Comparison of ENCODE assay signal across 8 cellular contexts in the genomic region with DNA sequence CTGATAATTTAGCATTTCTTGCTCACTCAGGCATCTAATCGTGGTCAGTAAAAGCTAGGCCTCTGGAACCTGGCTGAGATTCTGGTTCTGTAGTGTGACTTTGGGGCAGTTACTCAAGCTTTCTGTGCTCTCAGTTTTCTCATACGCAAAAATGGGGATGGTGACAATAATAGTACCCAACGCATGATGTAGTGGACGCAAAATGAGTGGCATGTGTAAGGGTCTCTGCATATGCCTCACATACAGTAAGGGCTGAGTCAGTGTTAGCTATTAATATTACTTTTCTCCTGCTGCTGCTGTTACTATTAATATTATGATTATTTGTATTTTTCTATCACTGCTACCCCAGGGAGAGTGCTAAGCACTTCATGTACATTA. TPM values are rescaled to one million over a fixed set of nuclear protein-coding genes. Genes with fewer than 3 reads are reported as not detected.
DNase-seq lines count a peak whose midpoint lies in the region; FAIRE-seq lines count a peak whose summit lies in the region.

No MANE protein-coding gene starts in this region.

- peaks cover 9% of the 10 kb centered on the region for H3K9me3 Mint-ChIP-seq in activated CD4-positive, alpha-beta T cell treated with anti-CD3 and anti-CD28 coated beads, Interleukin-2, amount 10 ng/mL, durations not matched to agents 7 days and 5 days
- H3K9me3 Mint-ChIP-seq in activated T-helper 1 cell treated with anti-CD3 and anti-CD28 coated beads, Interleukin-12 subunit alpha, Interleukin-12 subunit beta, Interleukin-2, Interleukin-4 antibody, amounts not matched to agents 30 ng/mL and 10 ng/mL and 1 ng/mL, durations not matched to agents 14 hours and 24 hours and 36 hours, result peaks cover 13% of the 10 kb centered on the region
- peaks cover 3 to 11% (median 5%) of the 10 kb centered on the region in 6 donors for H3K9me3 Mint-ChIP-seq in immature natural killer cell

- no peak overlapping the region for H3K27ac ChIP-seq in thymus (ENCODE audit: low read depth)

- POLR2A ChIA-PET in activated CD4-positive, alpha-beta T cell treated with anti-CD3 and anti-CD28 coated beads, Interleukin-2, amount 10 ng/mL, durations not matched to agents 7 days and 5 days (lab: Charles Lee), result no interaction called here

- H3K36me3 Mint-ChIP-seq in activated CD4-positive, alpha-beta T cell treated with anti-CD3 and anti-CD28 coated beads, Interleukin-2, amount 10 ng/mL, durations not matched to agents 7 days and 5 days (ENCODE audit: low read depth), result peaks cover 16% of the 10 kb centered on the region
- H3K36me3 Mint-ChIP-seq in activated T-helper 1 cell treated with anti-CD3 and anti-CD28 coated beads, Interleukin-12 subunit alpha, Interleukin-12 subunit beta, Interleukin-2, Interleukin-4 antibody, amounts not matched to agents 30 ng/mL and 10 ng/mL and 1 ng/mL, durations not matched to agents 14 hours and 24 hours and 36 hours (ENCODE audit: low read depth), result peaks cover 6% of the 10 kb centered on the region
- H3K36me3 Mint-ChIP-seq in immature natural killer cell, result peaks cover 0 to 4% (median 0%) of the 10 kb centered on the region in 3 donors

- H3K9me3 ChIP-seq in thymus (ENCODE audit: control insufficient read depth), result peaks cover under 1% of the 10 kb centered on the region

- H3K27ac Mint-ChIP-seq in activated CD4-positive, alpha-beta T cell treated with anti-CD3 and anti-CD28 coated beads, Interleukin-2, amount 10 ng/mL, durations not matched to agents 7 days and 5 days, result peak overlapping the region; percentile 88
- peak overlapping the region; percentile 87 for H3K27ac Mint-ChIP-seq in activated T-helper 1 cell treated with anti-CD3 and anti-CD28 coated beads, Interleukin-12 subunit alpha, Interleukin-12 subunit beta, Interleukin-2, Interleukin-4 antibody, amounts not matched to agents 30 ng/mL and 10 ng/mL and 1 ng/mL, durations not matched to agents 14 hours and 24 hours and 36 hours
- H3K27ac Mint-ChIP-seq in immature natural killer cell, result peak overlapping the region in 4 of 6 donors; percentile 4 to 86 (median 50)

- peaks cover 7% of the 10 kb centered on the region for H3K4me1 ChIP-seq in thymus (ENCODE audit: control insufficient read depth, insufficient read depth, low read length)

- H3K4me1 Mint-ChIP-seq in activated CD4-positive, alpha-beta T cell treated with anti-CD3 and anti-CD28 coated beads, Interleukin-2, amount 10 ng/mL, durations not matched to agents 7 days and 5 days, result peaks cover 27% of the 10 kb centered on the region
- peaks cover 27% of the 10 kb centered on the region for H3K4me1 Mint-ChIP-seq in activated T-helper 1 cell treated with anti-CD3 and anti-CD28 coated beads, Interleukin-12 subunit alpha, Interleukin-12 subunit beta, Interleukin-2, Interleukin-4 antibody, amounts not matched to agents 30 ng/mL and 10 ng/mL and 1 ng/mL, durations not matched to agents 14 hours and 24 hours and 36 hours (ENCODE audit: low read depth)
- peaks cover 13 to 18% of the 10 kb centered on the region in 2 donors for H3K4me1 Mint-ChIP-seq in immature natural killer cell

- H3K27me3 Mint-ChIP-seq in activated CD4-positive, alpha-beta T cell treated with anti-CD3 and anti-CD28 coated beads, Interleukin-2, amount 10 ng/mL, durations not matched to agents 7 days and 5 days, result no peaks in the 10 kb centered on the region
- no peaks in the 10 kb centered on the region for H3K27me3 Mint-ChIP-seq in activated T-helper 1 cell treated with anti-CD3 and anti-CD28 coated beads, Interleukin-12 subunit alpha, Interleukin-12 subunit beta, Interleukin-2, Interleukin-4 antibody, amounts not matched to agents 30 ng/mL and 10 ng/mL and 1 ng/mL, durations not matched to agents 14 hours and 24 hours and 36 hours (ENCODE audit: insufficient read depth)
- peaks cover 0 to 8% (median 2%) of the 10 kb centered on the region in 3 donors for H3K27me3 Mint-ChIP-seq in immature natural killer cell (ENCODE audit: low read depth in 3 of 3)

- 5% methylated on average over 4 of the region's 4 CpGs for WGBS in thymus

- H3K4me3 Mint-ChIP-seq in activated CD4-positive, alpha-beta T cell treated with anti-CD3 and anti-CD28 coated beads, Interleukin-2, amount 10 ng/mL, durations not matched to agents 7 days and 5 days, result peak overlapping the region; percentile 91
- peak overlapping the region; percentile 86 for H3K4me3 Mint-ChIP-seq in activated T-helper 1 cell treated with anti-CD3 and anti-CD28 coated beads, Interleukin-12 subunit alpha, Interleukin-12 subunit beta, Interleukin-2, Interleukin-4 antibody, amounts not matched to agents 30 ng/mL and 10 ng/mL and 1 ng/mL, durations not matched to agents 14 hours and 24 hours and 36 hours
- H3K4me3 Mint-ChIP-seq in immature natural killer cell, result peak overlapping the region; percentile 88 to 94 (median 92)

- no peaks in the 10 kb centered on the region for H3K27me3 ChIP-seq in thymus (ENCODE audit: control insufficient read depth, insufficient read depth)

- peak overlapping the region; percentile 82 for H3K4me3 ChIP-seq in thymus (ENCODE audit: low read length)

- CTCF ChIA-PET in activated CD4-positive, alpha-beta T cell treated with anti-CD3 and anti-CD28 coated beads, Interleukin-2, amount 10 ng/mL, durations not matched to agents 7 days and 5 days (lab: Charles Lee), result interaction anchor here (1.2 to 1.8 kb wide), 5 partner anchors 9 to 109 kb away, joined by 4 to 16 read pairs (median 5); no protein-coding TSS in a partner anchor

- no peak for FAIRE-seq in GM19239 (lab: Jason Lieb, UNC)

- peaks cover 4% of the 10 kb centered on the region for H3K36me3 ChIP-seq in thymus (ENCODE audit: control insufficient read depth, insufficient read depth)

- intact Hi-C loops in activated T-helper 1 cell treated with anti-CD3 and anti-CD28 coated beads, Interleukin-12 subunit alpha, Interleukin-12 subunit beta, Interleukin-2, Interleukin-4 antibody, amounts not matched to agents 30 ng/mL and 10 ng/mL and 1 ng/mL, durations not matched to agents 14 hours and 24 hours and 36 hours (cut with micrococcal nuclease), result loop anchor here (5.0 to 10.0 kb wide), 4 partner anchors 177 to 1986 kb away; a partner anchor contains a TSS

- no peak for DNase-seq in activated CD4-positive, alpha-beta T cell treated with anti-CD3 and anti-CD28 coated beads, Interleukin-2, amount 10 ng/mL, durations not matched to agents 7 days and 5 days
- no peak for DNase-seq in activated CD4-positive, alpha-beta T cell treated with anti-CD3 and anti-CD28 coated beads, Interleukin-2, amount 50 U/mL, for 48 hours
- no peak for DNase-seq in activated T-helper 1 cell treated with anti-CD3 and anti-CD28 coated beads, Interleukin-12 subunit alpha, Interleukin-12 subunit beta, Interleukin-2, Interleukin-4 antibody, amounts not matched to agents 30 ng/mL and 10 ng/mL and 1 ng/mL, durations not matched to agents 14 hours and 24 hours and 36 hours (ENCODE audit: low spot score)
- DNase-seq in immature natural killer cell, result no peak
- DNase-seq in GM19239 (ENCODE audit: insufficient read length, low spot score), result no peak
- no peak for DNase-seq in NCI-H1105 treated with DMSO at 0.1 percent for 48 hours (lab: John Stamatoyannopoulos, UW)
- DNase-seq in T1000 (lab: John Stamatoyannopoulos, UW), result no peak

RNA-seq across cellular contexts. Expression of a gene that starts 0.7 kb away (rescaled TPM):
- total RNA-seq in activated CD4-positive, alpha-beta T cell treated with anti-CD3 and anti-CD28 coated beads, Interleukin-2, amount 10 ng/mL, durations not matched to agents 7 days and 5 days, result 10 to 100 TPM; 28.8 to 28.9 TPM
- total RNA-seq in activated T-helper 1 cell treated with anti-CD3 and anti-CD28 coated beads, Interleukin-12 subunit alpha, Interleukin-12 subunit beta, Interleukin-2, Interleukin-4 antibody, amounts not matched to agents 30 ng/mL and 10 ng/mL and 1 ng/mL, durations not matched to agents 14 hours and 24 hours and 36 hours, result 39.6 and 40.1 TPM in 2 replicates
- 1 to 10 TPM; 1.0 to 2.2 (median 2.0) TPM for polyA plus RNA-seq in immature natural killer cell
- polyA plus RNA-seq in thymus, result 1.8 TPM

RNA-seq across cellular contexts. Expression of a gene that starts 17.5 kb away (rescaled TPM):
- total RNA-seq in activated CD4-positive, alpha-beta T cell treated with anti-CD3 and anti-CD28 coated beads, Interleukin-2, amount 10 ng/mL, durations not matched to agents 7 days and 5 days, result 10 to 100 TPM; 27.1 to 27.6 TPM
- 37.0 and 37.6 TPM in 2 replicates for total RNA-seq in activated T-helper 1 cell treated with anti-CD3 and anti-CD28 coated beads, Interleukin-12 subunit alpha, Interleukin-12 subunit beta, Interleukin-2, Interleukin-4 antibody, amounts not matched to agents 30 ng/mL and 10 ng/mL and 1 ng/mL, durations not matched to agents 14 hours and 24 hours and 36 hours
- polyA plus RNA-seq in immature natural killer cell, result 10 to 100 TPM; 41.8 to 77.8 (median 49.2) TPM
- 28.8 TPM for polyA plus RNA-seq in thymus
